In genomic region chr12:6062427-6063378, GRCh38 we compare ENCODE assay signal across 8 cellular contexts.
DNase-seq lines count a peak whose midpoint lies in the region; ATAC-seq, FAIRE-seq and TF ChIP-seq lines count a peak whose summit lies in the region.

No MANE protein-coding gene starts in this region.

- no peaks in the 10 kb centered on the region for H3K36me3 ChIP-seq in NT2/D1 (ENCODE audit: insufficient read depth, insufficient read length, low read length)
- H3K36me3 ChIP-seq in upper lobe of left lung = peaks cover 0 to 66% (median 4%) of the 10 kb centered on the region in 4 donors

- H3K27ac ChIP-seq in upper lobe of left lung = peak overlapping the region in 2 of 4 donors; percentile 45 to 53

- TF ChIP-seq CTCF in AG09309 (IDR thresholded peaks at IDR 0.05; ENCODE audit: control insufficient read depth, insufficient read depth, low read depth, low read length, missing control alignments) (peak; percentile 99), fibroblast of the aortic adventitia (IDR thresholded peaks at IDR 0.05; ENCODE audit: insufficient read depth, low read length) (peak; percentile 99), upper lobe of left lung (IDR thresholded peaks at IDR 0.05) (peak; percentile 86 to 95 (median 92))

- peaks cover 7% of the 10 kb centered on the region; the same call in 1 of the 2 replicates for H3K9me3 ChIP-seq in NT2/D1 (ENCODE audit: insufficient read depth, low read length)
- no peaks in the 10 kb centered on the region for H3K9me3 ChIP-seq in upper lobe of left lung

- no peak for TF ChIP-seq POLR2A in upper lobe of left lung (IDR thresholded peaks at IDR 0.05)

- no peak for TF ChIP-seq EP300 in upper lobe of left lung (IDR thresholded peaks at IDR 0.05)

- no peak overlapping the region for H3K4me3 ChIP-seq in AG09309 (ENCODE audit: control insufficient read depth, low read depth, low read length)
- H3K4me3 ChIP-seq in NT2/D1 (ENCODE audit: insufficient read length, low read depth) = no peak overlapping the region
- H3K4me3 ChIP-seq in fibroblast of the aortic adventitia (ENCODE audit: low read depth, low read length) = no peak overlapping the region
- no peak overlapping the region for H3K4me3 ChIP-seq in upper lobe of left lung

- FAIRE-seq in GM19239 (lab: Jason Lieb, UNC) = no peak

- H3K4me1 ChIP-seq in NT2/D1 (ENCODE audit: insufficient read depth, insufficient read length) (peaks cover 36% of the 10 kb centered on the region), upper lobe of left lung (peaks cover 0 to 18% (median 10%) of the 10 kb centered on the region in 4 donors)

- H3K27me3 ChIP-seq in NT2/D1 (ENCODE audit: insufficient read depth, insufficient read length) = no peaks in the 10 kb centered on the region
- no peaks in the 10 kb centered on the region for H3K27me3 ChIP-seq in upper lobe of left lung

- DNase-seq in AG09309 (ENCODE audit: low read depth) = no peak
- peak; percentile 65 for DNase-seq in GM19239 (ENCODE audit: insufficient read length, low spot score)
- peak; percentile 90 for DNase-seq in NT2/D1 (ENCODE audit: low read depth, low spot score)
- peak; percentile 73 to 76 for DNase-seq in activated T-cell treated with anti-CD3 and anti-CD28 coated beads, Interleukin-2, amount 50 U/mL, for 48 hours
- DNase-seq in fibroblast of the aortic adventitia (ENCODE audit: low read depth) = peak; percentile 58
- peak; percentile 21 for DNase-seq in occipital lobe (lab: John Stamatoyannopoulos, UW)
- peak; percentile 56 to 63 for DNase-seq in upper lobe of left lung

- peak; percentile 75 to 83 for ATAC-seq in upper lobe of left lung (ENCODE audit: low FRiP score in 2 of 2)
- no peak for ATAC-seq in GM21723 (IDR thresholded peaks at IDR 0.05; ENCODE audit: unreplicated experiment)

- peak overlapping the region; percentile 62 for H3K9ac ChIP-seq in NT2/D1 (ENCODE audit: insufficient read length, low read depth)

- 62 to 72% methylated on average over 6 to 16 of the region's 16 CpGs for WGBS in upper lobe of left lung, 2 donors
